Comparison of ENCODE assay signal across 1 cellular context in genomic region chr3:98791341-98792325, GRCh38.
TF ChIP-seq lines count a peak whose summit lies in the region.

No MANE protein-coding gene starts in this region.

TF ChIP-seq in IMR-90, 13 proteins besides CTCF, POLR2A, EP300 and RAD21:
- no peak for TF ChIP-seq CEBPB (IDR thresholded peaks at IDR 0.05; ENCODE audit: low read depth, low read length)
- no peak for TF ChIP-seq MAZ (IDR thresholded peaks at IDR 0.05; ENCODE audit: borderline replicate concordance, low read depth, low read length)
- no peak for TF ChIP-seq CHD1 (IDR thresholded peaks at IDR 0.05; ENCODE audit: low read depth, low read length)
- no peak for TF ChIP-seq RFX5 (IDR thresholded peaks at IDR 0.05; ENCODE audit: low read depth, low read length)
- no peak for TF ChIP-seq BHLHE40 (IDR thresholded peaks at IDR 0.05; ENCODE audit: low read depth, low read length)
- TF ChIP-seq MAFK (IDR thresholded peaks at IDR 0.05; ENCODE audit: low read depth, low read length), result no peak
- TF ChIP-seq ELK1 (IDR thresholded peaks at IDR 0.05; ENCODE audit: borderline replicate concordance, low read depth, low read length), result no peak
- no peak for TF ChIP-seq SMC3 (IDR thresholded peaks at IDR 0.05; ENCODE audit: low read depth, low read length)
- no peak for TF ChIP-seq NFE2L2 (IDR thresholded peaks at IDR 0.05; ENCODE audit: low read depth, low read length)
- no peak for TF ChIP-seq FOS (IDR thresholded peaks at IDR 0.05; ENCODE audit: low read depth, low read length)
- no peak for TF ChIP-seq MXI1 (IDR thresholded peaks at IDR 0.05; ENCODE audit: borderline replicate concordance, low read depth, low read length)
- no peak for TF ChIP-seq USF2 (IDR thresholded peaks at IDR 0.05; ENCODE audit: low read depth, low read length)
- TF ChIP-seq RCOR1 (IDR thresholded peaks at IDR 0.05; ENCODE audit: insufficient replicate concordance, low read length), result no peak
